Comparison of ENCODE assay signal across 8 cellular contexts in genomic region chr11:102109896-102110760, GRCh38. TPM values are rescaled to one million over a fixed set of nuclear protein-coding genes. Genes with fewer than 3 reads are reported as not detected.
DNase-seq lines count a peak whose midpoint lies in the region; ATAC-seq and TF ChIP-seq lines count a peak whose summit lies in the region.

Gene YAP1, plus strand, starts transcription at chr11:102110447. Its CDS starts 402 bp downstream, at chr11:102110849.

- no peaks in the 10 kb centered on the region for H3K4me1 ChIP-seq in prostate gland (replicated peaks)

- no peaks in the 10 kb centered on the region for H3K36me3 ChIP-seq in prostate gland

- TF ChIP-seq POLR2A in prostate gland (IDR thresholded peaks at IDR 0.05), result peak; percentile 75

- TF ChIP-seq CTCF in prostate gland (IDR thresholded peaks at IDR 0.05), result peak in 2 of 4 experiments; percentile 12 to 38

- intact Hi-C loops in left ventricle myocardium superior (cut with micrococcal nuclease), result loop anchor here (5.0 to 10.0 kb wide), 2 partner anchors 47 to 105 kb away; no protein-coding TSS in a partner anchor
- intact Hi-C loops in prostate gland (cut with DNase I), result loop anchor here (5.0 to 10.0 kb wide), 3 partner anchors 115 to 235 kb away; partner anchors contain the start of gene BIRC2

- DNase-seq in CD1c-positive myeloid dendritic cell (ENCODE audit: extremely low spot score), result peak; percentile 78
- peak; percentile 80 for DNase-seq in HK-2 (ENCODE audit: unreplicated experiment)
- DNase-seq in T-helper 1 cell, result peak; percentile 20 to 68 (median 35)
- peak in 39 of 56 donors; percentile 4 to 71 (median 39) for DNase-seq in amygdala (lab: John Stamatoyannopoulos, UW)
- peak; percentile 94 for DNase-seq in left ventricle myocardium superior
- DNase-seq in prostate gland (ENCODE audit: low spot score), result peak; percentile 86
- DNase-seq in ureter (ENCODE audit: low spot score), result peak; percentile 89

- peak within 1 kb of the TSS; percentile 73 to 96 for H3K4me3 ChIP-seq in prostate gland

- H3K27ac ChIP-seq in prostate gland, result peak within 1 kb of the TSS; percentile 96 to 99

- no peaks in the 10 kb centered on the region for H3K9me3 ChIP-seq in prostate gland

- under 1% methylated on average over 92 of the region's 104 CpGs for WGBS in prostate gland

- ATAC-seq in GM19467 (IDR thresholded peaks at IDR 0.05; ENCODE audit: unreplicated experiment), result peak; percentile 80
- peak; percentile 90 for ATAC-seq in left ventricle myocardium superior

- no peaks in the 10 kb centered on the region for H3K27me3 ChIP-seq in prostate gland (replicated peaks; ENCODE audit: insufficient read depth)

RNA-seq across cellular contexts. Expression of gene YAP1, which starts in this region (rescaled TPM):
- total RNA-seq in left ventricle myocardium superior, result 98.6 TPM
- 100 to 1,000 TPM; 137 to 210 TPM for total RNA-seq in prostate gland
- 152 TPM for total RNA-seq in ureter

Comparison
In these comparisons a context has a peak if more than half of its experiments do, and no peak if none do; other contexts are left out.
1. Peak in every context shown above with its lines: DNase-seq, ATAC-seq, H3K4me3 ChIP-seq and H3K27ac ChIP-seq.
2. DNase-seq: peak in every context shown above with its lines; median percentile 94 in left ventricle myocardium superior; 89 in ureter; 86 in prostate gland; 80 in HK-2; 78 in CD1c-positive myeloid dendritic cell; 39 in amygdala; 35 in T-helper 1 cell.